23 cellular contexts compared by ENCODE assay signal in genomic region chr4:183129675-183130074, GRCh38. TPM values are rescaled to one million over a fixed set of nuclear protein-coding genes. Genes with fewer than 3 reads are reported as not detected.
DNase-seq lines count a peak whose midpoint lies in the region; ATAC-seq and TF ChIP-seq lines count a peak whose summit lies in the region.
"Had no signal": no experiment of that assay in that cellular context is flagged by ENCODE, and none has a peak within 500 bp of the region (broad histone marks: within the 10 kb centered on the region; RNA-seq: fewer than 3 reads in every experiment).

No MANE protein-coding gene starts in this region.

- DNase-seq in NCI-H1092 treated with DMSO at 0.1 percent for 48 hours (lab: John Stamatoyannopoulos, UW) (peak; percentile 0), NCI-H1092 (lab: John Stamatoyannopoulos, UW) (no peak), BE2C (peak; percentile 21), RWPE2 (ENCODE audit: low spot score) (no peak), left ventricle myocardium superior (no peak), anterior cingulate cortex (lab: John Stamatoyannopoulos, UW) (no peak), D341Med (ENCODE audit: low spot score) (no peak)
- DNase-seq: activated effector memory CD4-positive, alpha-beta T cell treated with Interleukin-2 at 50 U/mL for 16 hours; CD4-positive, CD25-positive, alpha-beta regulatory T cell; colonic mucosa; effector CD8-positive, alpha-beta T cell; naive thymus-derived CD4-positive, alpha-beta T cell; NCI-H1048; NCI-H187 treated with DMSO at 0.1 percent for 48 hours; NCI-H510A treated with DMSO at 0.1 percent for 48 hours; stimulated activated CD4-positive, alpha-beta T cell treated with anti-CD3 and anti-CD28 coated beads, Interleukin-4, amount 100 ng/mL, for 24 hours; upper lobe of left lung had no signal

- no peak for TF ChIP-seq CTCF in BE2C (IDR thresholded peaks at IDR 0.05; ENCODE audit: low read depth, low read length)
- TF ChIP-seq CTCF in RWPE2 (IDR thresholded peaks at IDR 0.05; ENCODE audit: poor library complexity, severe bottlenecking): no peak

- intact Hi-C loops in left ventricle myocardium superior (cut with micrococcal nuclease): loop anchor here (2.0 kb wide), 1 partner anchor 29 kb away; no protein-coding TSS in a partner anchor

- no peaks in the 10 kb centered on the region for H3K36me3 Mint-ChIP-seq in activated T-helper 17 cell treated with anti-CD3 and anti-CD28 coated beads, Interleukin-2, amount 50 U/mL, for 72 hours (ENCODE audit: low read depth)
- H3K36me3 Mint-ChIP-seq: activated naive CD8-positive, alpha-beta T cell; CD4-positive, CD25-positive, alpha-beta regulatory T cell; IgD-negative memory B cell had no signal

- H3K9me3 ChIP-seq in BE2C (no peaks in the 10 kb centered on the region), RWPE2 (ENCODE audit: severe bottlenecking) (no peaks in the 10 kb centered on the region)
- H3K9me3 ChIP-seq: colonic mucosa, neutrophil, prostate gland, upper lobe of left lung had no signal

- H3K9me3 Mint-ChIP-seq in activated T-helper 17 cell treated with anti-CD3 and anti-CD28 coated beads, Interleukin-2, amount 50 U/mL, for 72 hours: no peaks in the 10 kb centered on the region
- H3K9me3 Mint-ChIP-seq: naive thymus-derived CD4-positive, alpha-beta T cell had no signal

- H3K27ac Mint-ChIP-seq in activated T-helper 17 cell treated with anti-CD3 and anti-CD28 coated beads, Interleukin-2, amount 50 U/mL, for 72 hours: no peak overlapping the region
- H3K27ac Mint-ChIP-seq: activated naive CD8-positive, alpha-beta T cell; CD4-positive, CD25-positive, alpha-beta regulatory T cell; IgD-negative memory B cell had no signal

- no peak for ATAC-seq in RWPE2 (ENCODE audit: low read depth)
- ATAC-seq in left ventricle myocardium superior: peak; percentile 37
- no peak for ATAC-seq in activated T-helper 17 cell treated with anti-CD3 and anti-CD28 coated beads, Interleukin-2, amount 50 U/mL, for 72 hours (replicated peaks)
- ATAC-seq: naive thymus-derived CD4-positive, alpha-beta T cell had no signal

- no peaks in the 10 kb centered on the region for H3K27me3 Mint-ChIP-seq in activated T-helper 17 cell treated with anti-CD3 and anti-CD28 coated beads, Interleukin-2, amount 50 U/mL, for 72 hours
- H3K27me3 Mint-ChIP-seq: activated naive CD8-positive, alpha-beta T cell; CD4-positive, CD25-positive, alpha-beta regulatory T cell; IgD-negative memory B cell had no signal

- no peak overlapping the region for H3K4me3 Mint-ChIP-seq in activated T-helper 17 cell treated with anti-CD3 and anti-CD28 coated beads, Interleukin-2, amount 50 U/mL, for 72 hours
- H3K4me3 Mint-ChIP-seq: activated naive CD8-positive, alpha-beta T cell; CD4-positive, CD25-positive, alpha-beta regulatory T cell; naive thymus-derived CD4-positive, alpha-beta T cell had no signal

- no peaks in the 10 kb centered on the region for H3K27me3 ChIP-seq in BE2C
- H3K27me3 ChIP-seq in RWPE2 (ENCODE audit: insufficient read depth, poor library complexity, severe bottlenecking): no peaks in the 10 kb centered on the region
- H3K27me3 ChIP-seq: colonic mucosa, neutrophil, upper lobe of left lung had no signal

- H3K4me3 ChIP-seq in BE2C (ENCODE audit: low read depth, low read length) (no peak overlapping the region), RWPE2 (ENCODE audit: severe bottlenecking) (no peak overlapping the region)
- H3K4me3 ChIP-seq: colonic mucosa, prostate gland, upper lobe of left lung had no signal

- peaks cover 4% of the 10 kb centered on the region for H3K4me1 Mint-ChIP-seq in activated T-helper 17 cell treated with anti-CD3 and anti-CD28 coated beads, Interleukin-2, amount 50 U/mL, for 72 hours
- H3K4me1 Mint-ChIP-seq: CD4-positive, CD25-positive, alpha-beta regulatory T cell; IgD-negative memory B cell had no signal

- H3K36me3 ChIP-seq in BE2C: no peaks in the 10 kb centered on the region
- 0 out of 2 replicates have a peak, but pooled peaks cover 2% of the 10 kb centered on the region for H3K36me3 ChIP-seq in RWPE2 (ENCODE audit: low read depth)
- H3K36me3 ChIP-seq: colonic mucosa, neutrophil, prostate gland, upper lobe of left lung had no signal

- peak overlapping the region; percentile 62 for H3K27ac ChIP-seq in RWPE2 (ENCODE audit: poor library complexity, severe bottlenecking)
- H3K27ac ChIP-seq: 22Rv1, colonic mucosa, neutrophil, prostate gland, upper lobe of left lung had no signal

- peaks cover 18% of the 10 kb centered on the region for H3K4me1 ChIP-seq in BE2C
- H3K4me1 ChIP-seq in RWPE2 (ENCODE audit: insufficient read depth, poor library complexity, severe bottlenecking): peaks cover 21% of the 10 kb centered on the region
- H3K4me1 ChIP-seq: colonic mucosa had no signal

RNA-seq across cellular contexts. Expression of gene WWC2, which starts 30.6 kb away (rescaled TPM):
- polyA plus RNA-seq in BE2C (2012; ENCODE audit: insufficient read depth, insufficient read length, low read depth): 8.5 TPM
- total RNA-seq in left ventricle myocardium superior: 38.0 TPM
- 10 to 100 TPM in 1 of 2 donors, under 1 TPM in 1; 0.76 to 11.9 TPM for total RNA-seq in activated T-helper 17 cell treated with anti-CD3 and anti-CD28 coated beads, Interleukin-2, amount 50 U/mL, for 72 hours

Comparison
In these comparisons a context has a peak if more than half of its experiments do, and no peak if none do; other contexts are left out.
1. DNase-seq: peak in NCI-H1092 treated with DMSO at 0.1 percent for 48 hours (single experiment) and BE2C (single experiment); none in NCI-H1092 (single experiment), RWPE2 (single experiment), left ventricle myocardium superior (single experiment), anterior cingulate cortex (0 of 58) and D341Med (single experiment).